ENCODE assay signal across 8 cellular contexts in the genomic region with DNA sequence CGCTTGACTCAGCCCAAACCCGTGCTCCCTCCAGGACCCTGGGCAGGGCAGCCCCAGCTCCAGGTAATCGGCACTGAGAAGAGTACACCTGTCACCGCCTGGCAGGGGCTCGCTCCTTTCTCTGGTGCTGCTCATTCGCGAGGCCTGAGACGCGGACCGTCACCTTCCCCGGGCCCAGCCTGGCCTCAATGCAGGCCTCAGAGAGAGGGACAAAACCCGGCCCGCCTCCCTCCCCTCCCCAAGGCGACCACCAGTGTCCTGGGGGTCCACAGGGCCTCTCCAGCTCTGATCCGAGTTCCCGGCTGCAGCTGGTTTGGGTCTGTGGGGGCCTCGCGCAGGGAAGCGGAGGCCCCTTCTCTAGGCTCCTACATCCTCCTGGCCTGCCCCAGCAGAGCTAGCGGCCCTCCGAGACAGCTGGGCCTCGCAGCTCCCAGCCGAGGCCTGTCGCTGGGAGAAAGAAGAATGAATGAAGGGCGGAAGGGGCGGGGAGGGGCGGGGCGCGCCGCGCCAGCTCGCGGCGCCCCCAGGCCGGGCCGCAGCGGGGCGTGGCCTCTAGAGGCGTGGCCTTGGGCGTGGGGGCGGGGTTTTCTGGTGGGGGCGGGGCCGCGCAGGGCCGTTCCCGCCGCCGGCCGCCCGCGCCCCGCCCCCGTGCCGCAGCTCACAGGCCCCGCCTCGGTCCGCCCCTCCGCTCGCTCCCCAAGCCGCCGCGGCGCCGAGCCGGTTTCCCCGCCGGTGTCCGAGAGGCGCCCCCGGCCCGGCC. TPM values are rescaled to one million over a fixed set of nuclear protein-coding genes. Genes with fewer than 3 reads are reported as not detected.
DNase-seq lines count a peak whose midpoint lies in the region; ATAC-seq lines count a peak whose summit lies in the region.

A gene (plus strand): TSS at position 688 of the 760 bp plus-strand sequence. CDS start 187 bp downstream, outside the sequence.

- peak within 1 kb of the TSS; percentile 83 for H3K27ac Mint-ChIP-seq in activated CD4-positive, alpha-beta T cell treated with anti-CD3 and anti-CD28 coated beads, Interleukin-2, amount 10 ng/mL, durations not matched to agents 7 days and 5 days

- H3K4me1 Mint-ChIP-seq in activated CD4-positive, alpha-beta T cell treated with anti-CD3 and anti-CD28 coated beads, Interleukin-2, amount 10 ng/mL, durations not matched to agents 7 days and 5 days, result peaks cover 11% of the 10 kb centered on the region

- CTCF ChIA-PET in activated CD4-positive, alpha-beta T cell treated with anti-CD3 and anti-CD28 coated beads, Interleukin-2, amount 10 ng/mL, durations not matched to agents 7 days and 5 days (lab: Charles Lee), result interaction anchor here (0.6 to 1.5 kb wide), 4 partner anchors 15 to 95 kb away, joined by 3 to 4 read pairs (median 3); no protein-coding TSS in a partner anchor

- no peaks in the 10 kb centered on the region for H3K9me3 Mint-ChIP-seq in activated CD4-positive, alpha-beta T cell treated with anti-CD3 and anti-CD28 coated beads, Interleukin-2, amount 10 ng/mL, durations not matched to agents 7 days and 5 days

- ATAC-seq in GM18909 (IDR thresholded peaks at IDR 0.05; ENCODE audit: poor library complexity, unreplicated experiment) (peak; percentile 70), HG03139 (IDR thresholded peaks at IDR 0.05; ENCODE audit: unreplicated experiment) (peak; percentile 53), left lobe of liver (peak; percentile 98)

- H3K4me3 Mint-ChIP-seq in activated CD4-positive, alpha-beta T cell treated with anti-CD3 and anti-CD28 coated beads, Interleukin-2, amount 10 ng/mL, durations not matched to agents 7 days and 5 days, result peak within 1 kb of the TSS; percentile 79

- H3K36me3 Mint-ChIP-seq in activated CD4-positive, alpha-beta T cell treated with anti-CD3 and anti-CD28 coated beads, Interleukin-2, amount 10 ng/mL, durations not matched to agents 7 days and 5 days (ENCODE audit: low read depth), result peaks cover 6% of the 10 kb centered on the region

- peak; percentile 95 for DNase-seq in AG08395 (ENCODE audit: low spot score)
- peak; percentile 66 for DNase-seq in NCI-H510A (lab: John Stamatoyannopoulos, UW)
- DNase-seq in activated CD4-positive, alpha-beta T cell treated with anti-CD3 and anti-CD28 coated beads, Interleukin-2, amount 10 ng/mL, durations not matched to agents 7 days and 5 days, result peak; percentile 78
- peak; percentile 49 for DNase-seq in dedifferentiated amniotic fluid mesenchymal stem cell (ENCODE audit: extremely low spot score)
- peak; percentile 80 for DNase-seq in left lobe of liver (ENCODE audit: low spot score)
- peak; percentile 77 for DNase-seq in stimulated activated CD4-positive, alpha-beta T cell treated with anti-CD3 and anti-CD28 coated beads, Interleukin-1b, Interleukin-23, amount 100 ng/mL, for 48 hours

- no peaks in the 10 kb centered on the region for H3K27me3 Mint-ChIP-seq in activated CD4-positive, alpha-beta T cell treated with anti-CD3 and anti-CD28 coated beads, Interleukin-2, amount 10 ng/mL, durations not matched to agents 7 days and 5 days

- POLR2A ChIA-PET in activated CD4-positive, alpha-beta T cell treated with anti-CD3 and anti-CD28 coated beads, Interleukin-2, amount 10 ng/mL, durations not matched to agents 7 days and 5 days (lab: Charles Lee), result interaction anchor here (0.9 kb wide), 1 partner anchor 11 kb away, joined by 3 read pairs; no protein-coding TSS in a partner anchor

RNA-seq across cellular contexts. Expression of the gene that starts here (rescaled TPM):
- total RNA-seq in activated CD4-positive, alpha-beta T cell treated with anti-CD3 and anti-CD28 coated beads, Interleukin-2, amount 10 ng/mL, durations not matched to agents 7 days and 5 days, result 10 to 100 TPM; 16.0 to 16.2 TPM
- total RNA-seq in left lobe of liver, result 3.7 TPM

Comparison
In these comparisons a context has a peak if more than half of its experiments do, and no peak if none do; other contexts are left out.
1. Peak in every context shown above with its lines: DNase-seq and ATAC-seq.